In genomic region chr10:71714592-71714991, GRCh38 we compare ENCODE assay signal across 11 cellular contexts. TPM values are rescaled to one million over a fixed set of nuclear protein-coding genes. Genes with fewer than 3 reads are reported as not detected.
A peak's percentile ranks its signal among the peaks of the same experiment; 100 is the strongest.
DNase-seq lines count a peak whose midpoint lies in the region; ATAC-seq and TF ChIP-seq lines count a peak whose summit lies in the region.
"Had no signal": no experiment of that assay in that cellular context is flagged by ENCODE, and none has a peak within 500 bp of the region (broad histone marks: within the 10 kb centered on the region; RNA-seq: fewer than 3 reads in every experiment).

No MANE protein-coding gene starts in this region.

- no peaks in the 10 kb centered on the region for H3K27me3 ChIP-seq in layer of hippocampus (ENCODE audit: control insufficient read depth, insufficient read depth, low read length)

- H3K27ac ChIP-seq in layer of hippocampus (ENCODE audit: low read depth, low read length): peak overlapping the region; percentile 98

- H3K27me3 Mint-ChIP-seq in HFFc6 (ENCODE audit: insufficient read depth) (peaks cover 13% of the 10 kb centered on the region), progenitor cell of endocrine pancreas (peaks cover 14% of the 10 kb centered on the region)
- no peaks in the 10 kb centered on the region for H3K27me3 Mint-ChIP-seq in activated T-helper 17 cell treated with anti-CD3 and anti-CD28 coated beads, Interleukin-2, amount 50 U/mL, for 72 hours
- no peaks in the 10 kb centered on the region for H3K27me3 Mint-ChIP-seq in stimulated activated memory B cell treated with anti-CD40 and anti-IgM and Interleukin-4, amounts not matched to agents 10 μg/mL and 1 μg/mL and 100 μg/mL, for 72 hours

- H3K9me3 Mint-ChIP-seq in HFFc6 (no peaks in the 10 kb centered on the region), progenitor cell of endocrine pancreas (ENCODE audit: low read depth) (no peaks in the 10 kb centered on the region)
- no peaks in the 10 kb centered on the region for H3K9me3 Mint-ChIP-seq in activated T-helper 17 cell treated with anti-CD3 and anti-CD28 coated beads, Interleukin-2, amount 50 U/mL, for 72 hours
- no peaks in the 10 kb centered on the region for H3K9me3 Mint-ChIP-seq in stimulated activated memory B cell treated with anti-CD40 and anti-IgM and Interleukin-4, amounts not matched to agents 10 μg/mL and 1 μg/mL and 100 μg/mL, for 72 hours

- peaks cover 18% of the 10 kb centered on the region for H3K4me1 Mint-ChIP-seq in HFFc6 (ENCODE audit: low read depth)
- peaks cover 32% of the 10 kb centered on the region for H3K4me1 Mint-ChIP-seq in activated T-helper 17 cell treated with anti-CD3 and anti-CD28 coated beads, Interleukin-2, amount 50 U/mL, for 72 hours
- peaks cover 47% of the 10 kb centered on the region for H3K4me1 Mint-ChIP-seq in stimulated activated memory B cell treated with anti-CD40 and anti-IgM and Interleukin-4, amounts not matched to agents 10 μg/mL and 1 μg/mL and 100 μg/mL, for 72 hours
- no peaks in the 10 kb centered on the region for H3K4me1 Mint-ChIP-seq in progenitor cell of endocrine pancreas (ENCODE audit: low read depth)

- H3K4me3 Mint-ChIP-seq in HFFc6 (peak overlapping the region; percentile 59; the same call in 1 of the 2 replicates), progenitor cell of endocrine pancreas (ENCODE audit: low read depth) (no peak overlapping the region)
- H3K4me3 Mint-ChIP-seq in activated T-helper 17 cell treated with anti-CD3 and anti-CD28 coated beads, Interleukin-2, amount 50 U/mL, for 72 hours: peak overlapping the region; percentile 89
- H3K4me3 Mint-ChIP-seq in stimulated activated memory B cell treated with anti-CD40 and anti-IgM and Interleukin-4, amounts not matched to agents 10 μg/mL and 1 μg/mL and 100 μg/mL, for 72 hours: no peak overlapping the region

- H3K36me3 Mint-ChIP-seq in HFFc6 (ENCODE audit: low read depth) (no peaks in the 10 kb centered on the region), progenitor cell of endocrine pancreas (ENCODE audit: insufficient read depth) (no peaks in the 10 kb centered on the region)
- H3K36me3 Mint-ChIP-seq in activated T-helper 17 cell treated with anti-CD3 and anti-CD28 coated beads, Interleukin-2, amount 50 U/mL, for 72 hours (ENCODE audit: low read depth): peaks cover 14% of the 10 kb centered on the region
- no peaks in the 10 kb centered on the region for H3K36me3 Mint-ChIP-seq in stimulated activated memory B cell treated with anti-CD40 and anti-IgM and Interleukin-4, amounts not matched to agents 10 μg/mL and 1 μg/mL and 100 μg/mL, for 72 hours

- H3K27ac Mint-ChIP-seq in HFFc6: peak overlapping the region; percentile 95
- peak overlapping the region; percentile 99 for H3K27ac Mint-ChIP-seq in activated T-helper 17 cell treated with anti-CD3 and anti-CD28 coated beads, Interleukin-2, amount 50 U/mL, for 72 hours
- H3K27ac Mint-ChIP-seq in stimulated activated memory B cell treated with anti-CD40 and anti-IgM and Interleukin-4, amounts not matched to agents 10 μg/mL and 1 μg/mL and 100 μg/mL, for 72 hours: peak overlapping the region; percentile 79
- no peak overlapping the region for H3K27ac Mint-ChIP-seq in progenitor cell of endocrine pancreas

- ATAC-seq in activated T-helper 17 cell treated with anti-CD3 and anti-CD28 coated beads, Interleukin-2, amount 50 U/mL, for 72 hours (replicated peaks): no peak
- no peak for ATAC-seq in stimulated activated memory B cell treated with anti-CD40 and anti-IgM and Interleukin-4, amounts not matched to agents 10 μg/mL and 1 μg/mL and 100 μg/mL, for 72 hours

- TF ChIP-seq CTCF in HFFc6 (IDR thresholded peaks at IDR 0.05) (no peak), progenitor cell of endocrine pancreas (IDR thresholded peaks at IDR 0.05; ENCODE audit: unreplicated experiment) (no peak), GM13977 (IDR thresholded peaks at IDR 0.05; ENCODE audit: extremely low read depth, insufficient read depth, missing control alignments) (no peak)

- DNase-seq in HFFc6: no peak
- DNase-seq in progenitor cell of endocrine pancreas (ENCODE audit: low spot score, unreplicated experiment): no peak
- no peak for DNase-seq in GM13977 (ENCODE audit: low spot score)
- no peak for DNase-seq in activated effector memory CD4-positive, alpha-beta T cell treated with Interleukin-2 at 50 U/mL for 16 hours
- DNase-seq: DND-41, NCI-H1048 had no signal

- in situ Hi-C loops in GM13977 (cut with MboI; ENCODE audit: low pct_unique_long_range_greater_than_20kb, low sequenced_read_pairs, unreplicated experiment): loop anchor here (10.0 kb wide), 1 partner anchor 400 kb away; the partner anchor contains the start of gene SLC29A3

RNA-seq across cellular contexts. Expression of gene C10orf105, which starts 5.0 kb away (rescaled TPM):
- not detected for total RNA-seq in HFFc6 (2021; fragmentation: NEBNext Ultra II Directional; extraction: Animal tissue kit (Norgen Biotek cat#: 25700))
- total RNA-seq in activated T-helper 17 cell treated with anti-CD3 and anti-CD28 coated beads, Interleukin-2, amount 50 U/mL, for 72 hours: 1 to 10 TPM in 1 of 2 donors, under 1 TPM in 1; 0.04 to 1.0 TPM
- 0.07 TPM in 1 of 2 replicates, not detected in the other for total RNA-seq in progenitor cell of endocrine pancreas
- total RNA-seq: astrocyte, fibroblast of villous mesenchyme had no signal

RNA-seq across cellular contexts. Expression of gene VSIR, which starts 58.7 kb away (rescaled TPM):
- total RNA-seq in HFFc6 (2021; fragmentation: NEBNext Ultra II Directional; extraction: Animal tissue kit (Norgen Biotek cat#: 25700)): 10 to 100 TPM; 24.3 to 36.2 (median 29.0) TPM
- 100 to 1,000 TPM in 1 of 2 donors, 10 to 100 TPM in 1; 27.9 to 125 TPM for total RNA-seq in activated T-helper 17 cell treated with anti-CD3 and anti-CD28 coated beads, Interleukin-2, amount 50 U/mL, for 72 hours
- total RNA-seq in progenitor cell of endocrine pancreas: 2.6 and 3.6 TPM in 2 replicates

Comparison
In these comparisons a context has a peak if more than half of its experiments do, and no peak if none do; other contexts are left out.
1. H3K4me3 Mint-ChIP-seq: peak in HFFc6 (single experiment) and activated T-helper 17 cell treated with anti-CD3 and anti-CD28 coated beads, Interleukin-2, amount 50 U/mL, for 72 hours (single experiment); none in stimulated activated memory B cell treated with anti-CD40 and anti-IgM and Interleukin-4, amounts not matched to agents 10 μg/mL and 1 μg/mL and 100 μg/mL, for 72 hours (single experiment) and progenitor cell of endocrine pancreas (single experiment).